ENCODE assay signal across 13 cellular contexts in genomic region chr11:43212279-43212678, GRCh38.
"Had no signal": no experiment of that assay in that cellular context is flagged by ENCODE, and none has a peak within 500 bp of the region (broad histone marks: within the 10 kb centered on the region; RNA-seq: fewer than 3 reads in every experiment).

No MANE protein-coding gene starts in this region.

- H3K27ac Mint-ChIP-seq: activated naive CD4-positive, alpha-beta T cell treated with anti-CD3 and anti-CD28 coated beads for 36 hours; activated naive CD8-positive, alpha-beta T cell treated with anti-CD3 and anti-CD28 coated beads, Interleukin-2, amount 50 U/mL, for 24 hours; activated T-helper 2 cell treated with anti-CD3 and anti-CD28 coated beads, Interferon-gamma antibody, Interleukin-2, Interleukin-4, amounts not matched to agents 10 μg/mL and 5 μg/mL and 100 μg/mL, durations not matched to agents 14 hours and 24 hours and 36 hours; natural killer cell treated with Interleukin-12 subunit alpha and Interleukin-12 subunit beta and Interleukin-15 and Interleukin-18, amount 100 ng/mL, for 72 hours; stimulated activated memory B cell treated with anti-CD40 and anti-IgM and Interleukin-4, amounts not matched to agents 10 μg/mL and 1 μg/mL and 100 μg/mL, for 72 hours had no signal

- DNase-seq: activated CD4-positive, alpha-beta T cell treated with anti-CD3 and anti-CD28 coated beads, Interleukin-2, amount 50 U/mL, for 4 hours; activated naive CD4-positive, alpha-beta T cell treated with anti-CD3 and anti-CD28 coated beads for 36 hours; activated naive CD8-positive, alpha-beta T cell treated with anti-CD3 and anti-CD28 coated beads, Interleukin-2, amount 50 U/mL, for 24 hours; aorta; effector memory CD4-positive, alpha-beta T cell; heart left ventricle; stimulated activated CD4-positive, alpha-beta T cell treated with anti-CD3 and anti-CD28 coated beads, Interleukin-2, amount 100 ng/mL, for 24 hours; SW 1271; thyroid gland had no signal

- H3K36me3 ChIP-seq: heart left ventricle, prostate gland, thyroid gland had no signal

- H3K36me3 Mint-ChIP-seq: stimulated activated memory B cell treated with anti-CD40 and anti-IgM and Interleukin-4, amounts not matched to agents 10 μg/mL and 1 μg/mL and 100 μg/mL, for 72 hours had no signal

- H3K4me1 ChIP-seq: heart left ventricle, prostate gland, thyroid gland had no signal

- H3K27me3 Mint-ChIP-seq: activated naive CD8-positive, alpha-beta T cell treated with anti-CD3 and anti-CD28 coated beads, Interleukin-2, amount 50 U/mL, for 24 hours; natural killer cell treated with Interleukin-12 subunit alpha and Interleukin-12 subunit beta and Interleukin-15 and Interleukin-18, amount 100 ng/mL, for 72 hours; stimulated activated memory B cell treated with anti-CD40 and anti-IgM and Interleukin-4, amounts not matched to agents 10 μg/mL and 1 μg/mL and 100 μg/mL, for 72 hours had no signal

- H3K27me3 ChIP-seq: heart left ventricle, thyroid gland had no signal

- H3K9me3 ChIP-seq: prostate gland, thyroid gland had no signal

- H3K27ac ChIP-seq: heart left ventricle, prostate gland, thyroid gland had no signal

- H3K4me3 ChIP-seq: heart left ventricle, prostate gland, thyroid gland had no signal

- H3K4me3 Mint-ChIP-seq: activated naive CD4-positive, alpha-beta T cell treated with anti-CD3 and anti-CD28 coated beads for 36 hours; activated naive CD8-positive, alpha-beta T cell treated with anti-CD3 and anti-CD28 coated beads, Interleukin-2, amount 50 U/mL, for 24 hours; natural killer cell treated with Interleukin-12 subunit alpha and Interleukin-12 subunit beta and Interleukin-15 and Interleukin-18, amount 100 ng/mL, for 72 hours; stimulated activated memory B cell treated with anti-CD40 and anti-IgM and Interleukin-4, amounts not matched to agents 10 μg/mL and 1 μg/mL and 100 μg/mL, for 72 hours had no signal

- H3K4me1 Mint-ChIP-seq: activated naive CD8-positive, alpha-beta T cell treated with anti-CD3 and anti-CD28 coated beads, Interleukin-2, amount 50 U/mL, for 24 hours; stimulated activated memory B cell treated with anti-CD40 and anti-IgM and Interleukin-4, amounts not matched to agents 10 μg/mL and 1 μg/mL and 100 μg/mL, for 72 hours had no signal
